14 cellular contexts compared by ENCODE assay signal in the genomic region with DNA sequence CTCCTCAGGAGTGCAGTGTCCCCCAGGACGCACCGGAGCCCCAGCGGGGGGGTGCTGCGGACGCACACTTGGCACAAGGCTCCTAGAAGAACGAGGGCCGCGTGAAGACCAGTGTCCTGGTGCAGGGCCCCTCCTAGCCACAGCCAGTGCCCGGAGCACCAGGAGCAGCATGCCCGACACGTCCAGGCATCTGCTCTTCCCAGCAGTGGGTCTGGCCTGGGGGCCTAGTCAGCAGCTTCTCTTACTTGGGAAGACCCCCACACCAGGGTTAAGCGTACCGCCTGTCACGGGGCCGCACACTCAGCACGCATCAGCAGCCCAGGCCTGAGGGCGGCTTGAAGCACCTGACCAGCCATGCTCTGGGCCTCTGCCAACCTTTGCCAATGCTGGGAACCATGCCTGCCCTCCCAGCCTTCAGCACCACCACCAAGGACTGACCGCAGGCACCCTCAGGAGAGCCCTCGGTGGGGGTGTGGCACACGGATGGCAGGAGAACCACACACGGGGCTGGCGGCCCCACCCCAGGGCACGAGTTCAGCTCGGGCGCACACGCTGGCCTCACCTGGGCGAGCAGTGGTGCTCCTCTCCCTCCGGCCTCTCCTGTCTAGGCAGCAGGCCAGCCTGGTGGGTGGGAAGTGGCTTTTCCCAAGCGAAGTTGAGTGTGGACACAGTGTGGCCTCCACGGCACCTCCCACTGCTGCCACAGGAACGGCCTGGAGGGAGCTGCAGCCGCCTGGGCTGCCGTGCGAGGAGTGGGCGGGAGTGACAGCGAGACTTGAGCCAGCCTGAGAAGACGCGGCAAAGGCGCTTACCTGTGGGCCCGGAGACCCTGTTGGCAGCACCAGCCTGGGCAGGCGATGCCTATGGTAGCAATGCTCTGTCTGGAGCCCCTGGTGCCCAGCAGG. TPM values are rescaled to one million over a fixed set of nuclear protein-coding genes. Genes with fewer than 3 reads are reported as not detected.
DNase-seq lines count a peak whose midpoint lies in the region; ATAC-seq and TF ChIP-seq lines count a peak whose summit lies in the region.
"Had no signal": no experiment of that assay in that cellular context is flagged by ENCODE, and none has a peak within 500 bp of the region (broad histone marks: within the 10 kb centered on the region; RNA-seq: fewer than 3 reads in every experiment).

No MANE protein-coding gene starts in this region.

- H3K18ac ChIP-seq in neuronal stem cell (ENCODE audit: low read length), result no peak overlapping the region

- H3K4me3 ChIP-seq in neuronal stem cell (ENCODE audit: low read length in 2 of 2) (no peak overlapping the region), brain microvascular endothelial cell (ENCODE audit: low read depth, low read length) (no peak overlapping the region)

- H2BK12ac ChIP-seq in neuronal stem cell (ENCODE audit: low read length), result no peak overlapping the region

- H2BK5ac ChIP-seq in neuronal stem cell (ENCODE audit: low read length), result no peak overlapping the region

- H2BK15ac ChIP-seq in neuronal stem cell (ENCODE audit: low read length), result no peak overlapping the region

- H4K91ac ChIP-seq in neuronal stem cell (ENCODE audit: low read depth, low read length, poor library complexity), result no peak overlapping the region

- peak overlapping the region; percentile 10 for H3K23ac ChIP-seq in neuronal stem cell (ENCODE audit: low read depth, low read length, poor library complexity)

- H3K36me3 ChIP-seq in neuronal stem cell (replicated peaks in 1 of 2; ENCODE audit: control insufficient read depth in 2 of 2, insufficient read depth in 2 of 2, low read length in 2 of 2) (peaks cover 70 to 84% of the 10 kb centered on the region in 2 donors), brain microvascular endothelial cell (replicated peaks) (peaks cover 65% of the 10 kb centered on the region)

- peaks cover 13% of the 10 kb centered on the region for H3K79me1 ChIP-seq in neuronal stem cell (ENCODE audit: low read depth, low read length)

- H3K9me3 Mint-ChIP-seq in natural killer cell treated with Interleukin-12 subunit alpha and Interleukin-12 subunit beta and Interleukin-15 and Interleukin-18, amount 100 ng/mL, for 72 hours, result no peaks in the 10 kb centered on the region
- H3K9me3 Mint-ChIP-seq in natural killer cell, result no peaks in the 10 kb centered on the region
- H3K9me3 Mint-ChIP-seq: IgD-negative memory B cell had no signal

- H3K9me3 ChIP-seq in neuronal stem cell (replicated peaks in 1 of 2; ENCODE audit: control insufficient read depth in 2 of 2, insufficient read depth in 1 of 2, low read depth in 1 of 2, low read length in 2 of 2), result no peaks in the 10 kb centered on the region

- in situ Hi-C loops in brain microvascular endothelial cell (cut with HindIII; ENCODE audit: low pct_ligation_motif_present, low sequenced_read_pairs), result no loop called here

- no peak overlapping the region for H3K27ac Mint-ChIP-seq in natural killer cell treated with Interleukin-12 subunit alpha and Interleukin-12 subunit beta and Interleukin-15 and Interleukin-18, amount 100 ng/mL, for 72 hours
- no peak overlapping the region for H3K27ac Mint-ChIP-seq in natural killer cell
- H3K27ac Mint-ChIP-seq: IgD-negative memory B cell had no signal

- H3K4me2 ChIP-seq in neuronal stem cell (ENCODE audit: insufficient read depth, low read length, poor library complexity, severe bottlenecking), result no peak overlapping the region

- no CpG with 5 or more reads among the region's 41 CpGs for WGBS in neuronal stem cell (ENCODE audit: extremely low coverage in 2 of 2, insufficient read length in 2 of 2, insufficient replicate concordance in 1 of 2), 2 donors

- H3K27me3 ChIP-seq in neuronal stem cell (ENCODE audit: control insufficient read depth in 3 of 3, insufficient read depth in 3 of 3, low read depth in 1 of 3, low read length in 3 of 3) (no peaks in the 10 kb centered on the region), brain microvascular endothelial cell (replicated peaks) (no peaks in the 10 kb centered on the region)

- peak in 1 of 2 donors; percentile 18 for ATAC-seq in natural killer cell treated with Interleukin-12 subunit alpha and Interleukin-12 subunit beta and Interleukin-15 and Interleukin-18, amount 100 ng/mL, for 72 hours
- no peak for ATAC-seq in natural killer cell
- no peak for ATAC-seq in left cardiac atrium
- ATAC-seq in SK-N-SH treated with all-trans-retinoic acid at 6 μM for 48 hours, result no peak

- no peak overlapping the region for H3K4ac ChIP-seq in neuronal stem cell (ENCODE audit: low read length)

- H2AFZ ChIP-seq in neuronal stem cell (ENCODE audit: low read length), result no peak overlapping the region

- intact Hi-C loops in natural killer cell (cut with micrococcal nuclease), result no loop called here
- intact Hi-C loops in left cardiac atrium (cut with DNase I), result no loop called here

- no peak overlapping the region for H2AK5ac ChIP-seq in neuronal stem cell (ENCODE audit: low read depth, low read length)

- H3K27me3 Mint-ChIP-seq in natural killer cell treated with Interleukin-12 subunit alpha and Interleukin-12 subunit beta and Interleukin-15 and Interleukin-18, amount 100 ng/mL, for 72 hours, result no peaks in the 10 kb centered on the region
- no peaks in the 10 kb centered on the region for H3K27me3 Mint-ChIP-seq in natural killer cell (ENCODE audit: low read depth in 2 of 2)
- H3K27me3 Mint-ChIP-seq: IgD-negative memory B cell had no signal

- no peak overlapping the region for H3K9ac ChIP-seq in neuronal stem cell (ENCODE audit: low read depth, low read length, poor library complexity)

- no peak overlapping the region for H2BK120ac ChIP-seq in neuronal stem cell (ENCODE audit: low read depth, low read length)

- no peak overlapping the region for H3K4me3 Mint-ChIP-seq in natural killer cell treated with Interleukin-12 subunit alpha and Interleukin-12 subunit beta and Interleukin-15 and Interleukin-18, amount 100 ng/mL, for 72 hours
- H3K4me3 Mint-ChIP-seq in natural killer cell, result no peak overlapping the region
- H3K4me3 Mint-ChIP-seq: IgD-negative memory B cell had no signal

- TF ChIP-seq CTCF in natural killer cell (IDR thresholded peaks at IDR 0.05) (no peak), brain microvascular endothelial cell (IDR thresholded peaks at IDR 0.05; ENCODE audit: low read depth, low read length, missing control alignments) (no peak)

- no peaks in the 10 kb centered on the region for H3K36me3 Mint-ChIP-seq in natural killer cell treated with Interleukin-12 subunit alpha and Interleukin-12 subunit beta and Interleukin-15 and Interleukin-18, amount 100 ng/mL, for 72 hours
- no peaks in the 10 kb centered on the region for H3K36me3 Mint-ChIP-seq in natural killer cell
- H3K36me3 Mint-ChIP-seq: IgD-negative memory B cell had no signal

- H4K8ac ChIP-seq in neuronal stem cell (ENCODE audit: low read depth, low read length), result no peak overlapping the region

- DNase-seq in natural killer cell treated with Interleukin-12 subunit alpha and Interleukin-12 subunit beta and Interleukin-15 and Interleukin-18, amount 100 ng/mL, for 72 hours (ENCODE audit: low spot score), result peak; percentile 57
- DNase-seq in natural killer cell, result no peak
- DNase-seq in left cardiac atrium, result peak; percentile 11
- DNase-seq in neuronal stem cell (ENCODE audit: low spot score), result no peak
- DNase-seq in occipital lobe (lab: John Stamatoyannopoulos, UW), result no peak
- no peak for DNase-seq in brain microvascular endothelial cell
- no peak for DNase-seq in ecto neural progenitor cell (ENCODE audit: low spot score)
- DNase-seq: HCEC 1CT; NCI-H146; NCI-H345; NCI-H526 treated with DMSO at 0.1 percent for 48 hours; NK-92 treated with Interleukin-12 subunit alpha and Interleukin-12 subunit beta, amount 100 ng/mL, for 24 hours had no signal

- no peaks in the 10 kb centered on the region for H3K4me1 ChIP-seq in neuronal stem cell (ENCODE audit: control insufficient read depth in 2 of 2, insufficient read depth in 1 of 2, low read depth in 1 of 2, low read length in 2 of 2)

- no peak overlapping the region for H3K14ac ChIP-seq in neuronal stem cell (ENCODE audit: low read length)

- H3K27ac ChIP-seq in neuronal stem cell (replicated peaks; ENCODE audit: low read length) (no peak overlapping the region), brain microvascular endothelial cell (no peak overlapping the region)

- H3K4me1 Mint-ChIP-seq in natural killer cell treated with Interleukin-12 subunit alpha and Interleukin-12 subunit beta and Interleukin-15 and Interleukin-18, amount 100 ng/mL, for 72 hours (ENCODE audit: low read depth in 2 of 2), result no peaks in the 10 kb centered on the region
- H3K4me1 Mint-ChIP-seq in natural killer cell, result no peaks in the 10 kb centered on the region
- H3K4me1 Mint-ChIP-seq: IgD-negative memory B cell had no signal

RNA-seq across cellular contexts. Expression of gene AJM1, which starts 12.0 kb away (rescaled TPM):
- total RNA-seq in natural killer cell treated with Interleukin-12 subunit alpha and Interleukin-12 subunit beta and Interleukin-15 and Interleukin-18, amount 100 ng/mL, for 72 hours, result 10 to 100 TPM in 1 of 2 donors, 1 to 10 TPM in 1; 7.8 to 11.2 TPM
- total RNA-seq in natural killer cell (10 to 100 TPM; 26.6 to 35.6 (median 31.5) TPM), left cardiac atrium (1 to 10 TPM; 5.0 to 9.6 TPM), occipital lobe (0.94 TPM)
- polyA plus RNA-seq in neuronal stem cell (2013, experiment 1 of 2), result 0.42 TPM
- polyA plus RNA-seq in neuronal stem cell (2013, experiment 2 of 2), result 0.44 TPM

RNA-seq across cellular contexts. Expression of gene PHPT1, which starts 19.0 kb away (rescaled TPM):
- total RNA-seq in natural killer cell treated with Interleukin-12 subunit alpha and Interleukin-12 subunit beta and Interleukin-15 and Interleukin-18, amount 100 ng/mL, for 72 hours, result 100 to 1,000 TPM in 1 of 2 donors, 10 to 100 TPM in 1; 71.5 to 108 TPM
- total RNA-seq in natural killer cell (10 to 100 TPM; 63.5 to 69.8 (median 67.7) TPM), left cardiac atrium (100 to 1,000 TPM; 184 to 189 TPM), occipital lobe (76.9 TPM)
- polyA plus RNA-seq in neuronal stem cell (2013, experiment 1 of 2), result 230 TPM
- polyA plus RNA-seq in neuronal stem cell (2013, experiment 2 of 2), result 218 TPM

RNA-seq across cellular contexts. Expression of gene MAMDC4, which starts 21.9 kb away (rescaled TPM):
- total RNA-seq in natural killer cell treated with Interleukin-12 subunit alpha and Interleukin-12 subunit beta and Interleukin-15 and Interleukin-18, amount 100 ng/mL, for 72 hours, result 10 to 100 TPM; 16.0 to 17.2 TPM
- 1 to 10 TPM; 4.6 to 6.5 (median 5.8) TPM for total RNA-seq in natural killer cell
- 1 to 10 TPM; 3.7 to 8.4 TPM for total RNA-seq in left cardiac atrium
- polyA plus RNA-seq in neuronal stem cell (2013, experiment 1 of 2), result 3.6 TPM
- polyA plus RNA-seq in neuronal stem cell (2013, experiment 2 of 2), result 3.2 TPM
- 2.5 TPM for total RNA-seq in occipital lobe

RNA-seq across cellular contexts. Expression of gene RABL6, which starts 22.5 kb away (rescaled TPM):
- 100 to 1,000 TPM in 1 of 2 donors, 10 to 100 TPM in 1; 74.1 to 151 TPM for total RNA-seq in natural killer cell treated with Interleukin-12 subunit alpha and Interleukin-12 subunit beta and Interleukin-15 and Interleukin-18, amount 100 ng/mL, for 72 hours
- total RNA-seq in natural killer cell (10 to 100 TPM; 72.7 to 82.5 (median 75.9) TPM), left cardiac atrium (10 to 100 TPM; 61.6 to 71.4 TPM), occipital lobe (38.2 TPM)
- 115 TPM for polyA plus RNA-seq in neuronal stem cell (2013, experiment 1 of 2)
- polyA plus RNA-seq in neuronal stem cell (2013, experiment 2 of 2), result 112 TPM

RNA-seq across cellular contexts. Expression of gene CCDC183, which starts 34.1 kb away (rescaled TPM):
- under 1 TPM; 0.38 to 0.45 TPM for total RNA-seq in natural killer cell treated with Interleukin-12 subunit alpha and Interleukin-12 subunit beta and Interleukin-15 and Interleukin-18, amount 100 ng/mL, for 72 hours
- total RNA-seq in natural killer cell, result under 1 TPM; 0.56 to 0.75 (median 0.65) TPM
- 1 to 10 TPM; 1.1 to 1.6 TPM for total RNA-seq in left cardiac atrium
- polyA plus RNA-seq in neuronal stem cell (2013, experiment 1 of 2), result 2.7 TPM
- polyA plus RNA-seq in neuronal stem cell (2013, experiment 2 of 2), result 2.7 TPM
- 2.8 TPM for total RNA-seq in occipital lobe

Comparison
In these comparisons a context has a peak if more than half of its experiments do, and no peak if none do; other contexts are left out.
1. DNase-seq: peak in natural killer cell treated with Interleukin-12 subunit alpha and Interleukin-12 subunit beta and Interleukin-15 and Interleukin-18, amount 100 ng/mL, for 72 hours (single experiment) and left cardiac atrium (single experiment); none in natural killer cell (single experiment), neuronal stem cell (single experiment), occipital lobe (single experiment), brain microvascular endothelial cell (single experiment) and ecto neural progenitor cell (single experiment).